In genomic region chr11:61732705-61733104, GRCh38 we compare ENCODE assay signal across 11 cellular contexts. TPM values are rescaled to one million over a fixed set of nuclear protein-coding genes. Genes with fewer than 3 reads are reported as not detected.
DNase-seq lines count a peak whose midpoint lies in the region; ATAC-seq and TF ChIP-seq lines count a peak whose summit lies in the region.
"Had no signal": no experiment of that assay in that cellular context is flagged by ENCODE, and none has a peak within 500 bp of the region (broad histone marks: within the 10 kb centered on the region; RNA-seq: fewer than 3 reads in every experiment).

No MANE protein-coding gene starts in this region.

- intact Hi-C loops in PC-3 (cut with micrococcal nuclease), result loop anchor here (1.0 to 5.0 kb wide), 5 partner anchors 52 to 255 kb away; partner anchors contain the start of genes DAGLA and SYT7
- intact Hi-C loops in activated CD4-positive, alpha-beta T cell treated with anti-CD3 and anti-CD28 coated beads, Interleukin-2, amount 10 ng/mL, durations not matched to agents 24 days and 14 days (cut with micrococcal nuclease), result loop anchor here (1.0 kb wide), 2 partner anchors 36 to 52 kb away; partner anchors contain the start of gene DAGLA

- H3K36me3 Mint-ChIP-seq in mesothelial cell of epicardium, result peaks cover 11% of the 10 kb centered on the region
- H3K36me3 Mint-ChIP-seq in activated CD4-positive, alpha-beta T cell treated with anti-CD3 and anti-CD28 coated beads, Interleukin-2, amount 10 ng/mL, durations not matched to agents 24 days and 14 days (ENCODE audit: low read depth), result no peaks in the 10 kb centered on the region

- peaks cover 4% of the 10 kb centered on the region; the same call in 1 of the 2 replicates for H4K20me1 ChIP-seq in PC-3 (ENCODE audit: low read length)

- no peaks in the 10 kb centered on the region for H3K27me3 ChIP-seq in PC-3 (ENCODE audit: low read length)

- H3K9me3 ChIP-seq in PC-3 (ENCODE audit: low read length), result no peaks in the 10 kb centered on the region
- H3K9me3 ChIP-seq: A549 had no signal

- H3K79me2 ChIP-seq in PC-3 (ENCODE audit: low read length), result no peaks in the 10 kb centered on the region

- H3K9me2 ChIP-seq in PC-3 (replicated peaks; ENCODE audit: low read length), result no peaks in the 10 kb centered on the region

- H3K4me1 ChIP-seq in PC-3 (ENCODE audit: insufficient read depth, low read length), result peaks cover 55% of the 10 kb centered on the region

- no peak overlapping the region for H2AFZ ChIP-seq in PC-3 (ENCODE audit: low read length)

- H3K4me3 Mint-ChIP-seq in mesothelial cell of epicardium, result no peak overlapping the region
- H3K4me3 Mint-ChIP-seq in activated CD4-positive, alpha-beta T cell treated with anti-CD3 and anti-CD28 coated beads, Interleukin-2, amount 10 ng/mL, durations not matched to agents 24 days and 14 days, result no peak overlapping the region
- H3K4me3 Mint-ChIP-seq: central memory CD8-positive, alpha-beta T cell had no signal

- H3K4me2 ChIP-seq in PC-3 (ENCODE audit: low read length), result peak overlapping the region; percentile 64
- H3K4me2 ChIP-seq: A549 had no signal

- POLR2A ChIA-PET in PC-3 (lab: Charles Lee; ENCODE audit: unreplicated experiment), result no interaction called here

- H3K4me3 ChIP-seq in PC-3 (ENCODE audit: low read length), result no peak overlapping the region
- H3K4me3 ChIP-seq: A549, lung had no signal

- peak; percentile 65 for ATAC-seq in PC-3
- peak; percentile 71 for ATAC-seq in esophagus mucosa

- TF ChIP-seq CTCF in PC-3 (conservative IDR thresholded peaks at IDR 0.05; ENCODE audit: low read depth, low read length), result no peak
- no peak for TF ChIP-seq CTCF in mesothelial cell of epicardium (IDR thresholded peaks at IDR 0.05; ENCODE audit: unreplicated experiment)

- CTCF ChIA-PET in PC-3 (lab: Charles Lee), result interaction anchor here (0.5 to 1.3 kb wide), 8 partner anchors 36 to 154 kb away, joined by 3 to 6 read pairs (median 4); no protein-coding TSS in a partner anchor

- H3K27ac ChIP-seq in PC-3 (ENCODE audit: low read length), result peak overlapping the region; percentile 38
- H3K27ac ChIP-seq: A549 had no signal

- H3K9ac ChIP-seq in PC-3 (ENCODE audit: low read length), result no peak overlapping the region

- H3K4me1 Mint-ChIP-seq in mesothelial cell of epicardium, result peaks cover 1% of the 10 kb centered on the region
- H3K4me1 Mint-ChIP-seq in activated CD4-positive, alpha-beta T cell treated with anti-CD3 and anti-CD28 coated beads, Interleukin-2, amount 10 ng/mL, durations not matched to agents 24 days and 14 days, result peaks cover 2% of the 10 kb centered on the region

- no TSS peak for BruUV-seq in PC-3 (replicated peaks; lab: Mats Ljungman, UMichigan)

- peaks cover 3% of the 10 kb centered on the region; the same call in 1 of the 2 replicates for H3K36me3 ChIP-seq in PC-3 (ENCODE audit: low read depth, low read length)

- H3K9me3 Mint-ChIP-seq in mesothelial cell of epicardium, result no peaks in the 10 kb centered on the region
- H3K9me3 Mint-ChIP-seq in activated CD4-positive, alpha-beta T cell treated with anti-CD3 and anti-CD28 coated beads, Interleukin-2, amount 10 ng/mL, durations not matched to agents 24 days and 14 days, result no peaks in the 10 kb centered on the region
- H3K9me3 Mint-ChIP-seq: central memory CD8-positive, alpha-beta T cell had no signal

- H3F3A ChIP-seq in PC-3 (ENCODE audit: low read length, unreplicated experiment), result no peaks in the 10 kb centered on the region

- no peak overlapping the region for H3K27ac Mint-ChIP-seq in mesothelial cell of epicardium
- H3K27ac Mint-ChIP-seq in activated CD4-positive, alpha-beta T cell treated with anti-CD3 and anti-CD28 coated beads, Interleukin-2, amount 10 ng/mL, durations not matched to agents 24 days and 14 days, result no peak overlapping the region

- no peaks in the 10 kb centered on the region for H3K27me3 Mint-ChIP-seq in mesothelial cell of epicardium (ENCODE audit: low read depth)
- no peaks in the 10 kb centered on the region for H3K27me3 Mint-ChIP-seq in activated CD4-positive, alpha-beta T cell treated with anti-CD3 and anti-CD28 coated beads, Interleukin-2, amount 10 ng/mL, durations not matched to agents 24 days and 14 days
- H3K27me3 Mint-ChIP-seq: central memory CD8-positive, alpha-beta T cell had no signal

- peak; percentile 28 for DNase-seq in A172 (ENCODE audit: low spot score)
- DNase-seq in PC-3, result peak; percentile 81
- peak; percentile 35 for DNase-seq in midbrain (lab: John Stamatoyannopoulos, UW)
- no peak for DNase-seq in stimulated activated CD4-positive, alpha-beta T cell treated with anti-CD3 and anti-CD28 coated beads, Interleukin-4, amount 100 ng/mL, for 24 hours
- DNase-seq in effector CD4-positive, alpha-beta T cell, result no peak
- DNase-seq in mesothelial cell of epicardium (ENCODE audit: low spot score in 2 of 2, unreplicated experiment in 2 of 2), result no peak
- no peak for DNase-seq in activated CD4-positive, alpha-beta T cell treated with anti-CD3 and anti-CD28 coated beads, Interleukin-2, amount 10 ng/mL, durations not matched to agents 24 days and 14 days

RNA-seq across cellular contexts. Expression of gene MYRF, which starts 19.7 kb away (rescaled TPM):
- total RNA-seq in A172 (2014; rRNA removed; shearing (Covaris generic)), result 0.98 and 1.4 TPM in 2 replicates
- 5.1 and 7.0 TPM in 2 replicates for total RNA-seq in PC-3 (2014; rRNA removed)
- total RNA-seq in esophagus mucosa, result 0.88 TPM
- total RNA-seq in mesothelial cell of epicardium, result 401 to 436 TPM (median 428 TPM) in 3 replicates
- 1.1 and 1.2 TPM in 2 replicates for total RNA-seq in activated CD4-positive, alpha-beta T cell treated with anti-CD3 and anti-CD28 coated beads, Interleukin-2, amount 10 ng/mL, durations not matched to agents 24 days and 14 days

RNA-seq across cellular contexts. Expression of gene DAGLA, which starts 52.5 kb away (rescaled TPM):
- 0.09 and 1.2 TPM in 2 replicates for total RNA-seq in A172 (2014; rRNA removed; shearing (Covaris generic))
- total RNA-seq in PC-3 (2014; rRNA removed), result 8.6 and 12.2 TPM in 2 replicates
- total RNA-seq in esophagus mucosa, result 2.3 TPM
- 7.1 to 8.1 TPM (median 8.1 TPM) in 3 replicates for total RNA-seq in mesothelial cell of epicardium
- total RNA-seq in activated CD4-positive, alpha-beta T cell treated with anti-CD3 and anti-CD28 coated beads, Interleukin-2, amount 10 ng/mL, durations not matched to agents 24 days and 14 days, result 0.09 and 0.14 TPM in 2 replicates

RNA-seq across cellular contexts. Expression of gene TMEM258, which starts 59.7 kb away (rescaled TPM):
- total RNA-seq in A172 (2014; rRNA removed; shearing (Covaris generic)), result 78.1 and 115 TPM in 2 replicates
- 79.2 and 110 TPM in 2 replicates for total RNA-seq in PC-3 (2014; rRNA removed)
- 90.9 TPM for total RNA-seq in esophagus mucosa
- total RNA-seq in mesothelial cell of epicardium, result 139 to 154 TPM (median 148 TPM) in 3 replicates
- 179 and 187 TPM in 2 replicates for total RNA-seq in activated CD4-positive, alpha-beta T cell treated with anti-CD3 and anti-CD28 coated beads, Interleukin-2, amount 10 ng/mL, durations not matched to agents 24 days and 14 days

Comparison
In these comparisons a context has a peak if more than half of its experiments do, and no peak if none do; other contexts are left out.
1. DNase-seq: peak in A172 (single experiment), PC-3 (single experiment) and midbrain (single experiment); none in stimulated activated CD4-positive, alpha-beta T cell treated with anti-CD3 and anti-CD28 coated beads, Interleukin-4, amount 100 ng/mL, for 24 hours (single experiment), effector CD4-positive, alpha-beta T cell (single experiment), mesothelial cell of epicardium (0 of 2) and activated CD4-positive, alpha-beta T cell treated with anti-CD3 and anti-CD28 coated beads, Interleukin-2, amount 10 ng/mL, durations not matched to agents 24 days and 14 days (single experiment).
2. RNA of gene MYRF, which starts 19.7 kb away (total RNA-seq): 401 to 436 TPM in mesothelial cell of epicardium; 5.1 to 7.0 TPM in PC-3, 1.1 to 1.2 TPM in activated CD4-positive, alpha-beta T cell treated with anti-CD3 and anti-CD28 coated beads, Interleukin-2, amount 10 ng/mL, durations not matched to agents 24 days and 14 days, 0.98 to 1.4 TPM in A172 and 0.88 TPM in esophagus mucosa (single experiment); every median in the first group is over 10 times any median in the second.